26 cellular contexts compared by ENCODE assay signal in genomic region chr2:16671760-16672159, GRCh38. TPM values are rescaled to one million over a fixed set of nuclear protein-coding genes. Genes with fewer than 3 reads are reported as not detected.
DNase-seq lines count a peak whose midpoint lies in the region; ATAC-seq and TF ChIP-seq lines count a peak whose summit lies in the region.
"Had no signal": no experiment of that assay in that cellular context is flagged by ENCODE, and none has a peak within 500 bp of the region (broad histone marks: within the 10 kb centered on the region; RNA-seq: fewer than 3 reads in every experiment).

No MANE protein-coding gene starts in this region.

- H3K27me3 ChIP-seq in IMR-90 (ENCODE audit: control insufficient read depth, insufficient read depth, low read length) (peaks cover 15% of the 10 kb centered on the region; the same call in 1 of the 2 replicates), fibroblast of lung (ENCODE audit: control insufficient read depth, insufficient read depth, low read length) (no peaks in the 10 kb centered on the region), endodermal cell (ENCODE audit: control insufficient read depth, insufficient read depth, low read length, poor library complexity, severe bottlenecking) (peaks cover 28% of the 10 kb centered on the region)

- H3K4me3 Mint-ChIP-seq in Calu3 (ENCODE audit: low read depth, unreplicated experiment) (no peak overlapping the region), endodermal cell (no peak overlapping the region)
- H3K4me3 Mint-ChIP-seq: activated B cell treated with CpG ODN at 0.5 μM for 24 hours; activated CD4-positive, alpha-beta memory T cell treated with anti-CD3 and anti-CD28 coated beads for 36 hours; dendritic cell treated with granulocyte-macrophage colony-stimulating factor and Interleukin-4, amounts not matched to agents 40 ng/mL and 50 ng/mL, for 4 days; H9; stimulated activated effector memory CD8-positive, alpha-beta T cell treated with anti-CD3 and anti-CD28 coated beads, Interleukin-12 subunit alpha, Interleukin-12 subunit beta, amount 100 ng/mL, for 72 hours had no signal

- no peaks in the 10 kb centered on the region for H3K79me1 ChIP-seq in IMR-90 (ENCODE audit: low read depth in 1 of 2, low read length in 2 of 2)

- no peak overlapping the region for H3K23ac ChIP-seq in IMR-90 (ENCODE audit: low read depth, low read length)

- H3K27ac Mint-ChIP-seq in Calu3 (ENCODE audit: unreplicated experiment) = peak overlapping the region; percentile 4
- no peak overlapping the region for H3K27ac Mint-ChIP-seq in endodermal cell
- H3K27ac Mint-ChIP-seq: activated CD4-positive, alpha-beta memory T cell treated with anti-CD3 and anti-CD28 coated beads for 36 hours; dendritic cell treated with granulocyte-macrophage colony-stimulating factor and Interleukin-4, amounts not matched to agents 40 ng/mL and 50 ng/mL, for 4 days; H9; progenitor cell of endocrine pancreas; stimulated activated effector memory CD8-positive, alpha-beta T cell treated with anti-CD3 and anti-CD28 coated beads, Interleukin-12 subunit alpha, Interleukin-12 subunit beta, amount 100 ng/mL, for 72 hours had no signal

- no peak overlapping the region for H2BK15ac ChIP-seq in IMR-90 (ENCODE audit: low read depth, low read length)

- DNase-seq in Calu3 = peak; percentile 45
- DNase-seq in IMR-90 = peak; percentile 27
- peak; percentile 49 for DNase-seq in astrocyte of the spinal cord (ENCODE audit: low read depth, low spot score)
- DNase-seq in fibroblast of lung (ENCODE audit: low read depth in 2 of 2) = peak; percentile 22 to 33
- DNase-seq in endodermal cell = no peak
- DNase-seq: activated B cell treated with CpG ODN at 0.5 μM for 24 hours; activated CD4-positive, alpha-beta memory T cell treated with anti-CD3 and anti-CD28 coated beads for 36 hours; activated effector memory CD4-positive, alpha-beta T cell treated with Interleukin-2 at 50 U/mL for 16 hours; DMS 273 treated with DMSO at 0.1 percent for 48 hours; foreskin melanocyte; GDM1; H9; hypothalamus; islet precursor cell; KG1; NCI-H187; NCI-H774; stimulated activated CD4-positive, alpha-beta T cell treated with anti-CD3 and anti-CD28 coated beads, Interleukin-2, amount 100 ng/mL, for 24 hours; T-helper 2 cell had no signal

- H3K56ac ChIP-seq in IMR-90 (ENCODE audit: extremely low read depth, insufficient read depth, low read length) = no peak overlapping the region

- no peak for TF ChIP-seq RAD21 in IMR-90 (IDR thresholded peaks at IDR 0.05; ENCODE audit: low read length)

- intact Hi-C loops in Calu3 (cut with micrococcal nuclease; ENCODE audit: unreplicated experiment) (no loop called here), IMR-90 (cut with micrococcal nuclease) (no loop called here)

- ATAC-seq in IMR-90 (ENCODE audit: low read depth) (no peak), GM19463 (IDR thresholded peaks at IDR 0.05; ENCODE audit: unreplicated experiment) (no peak), HG02884 (IDR thresholded peaks at IDR 0.05; ENCODE audit: unreplicated experiment) (no peak)
- ATAC-seq: Panc1; stimulated activated effector memory CD8-positive, alpha-beta T cell treated with anti-CD3 and anti-CD28 coated beads, Interleukin-12 subunit alpha, Interleukin-12 subunit beta, amount 100 ng/mL, for 72 hours had no signal

- H3K36me3 ChIP-seq in IMR-90 (ENCODE audit: control insufficient read depth, insufficient read depth, low read length) (no peaks in the 10 kb centered on the region), fibroblast of lung (ENCODE audit: control insufficient read depth, insufficient read depth, low read length) (no peaks in the 10 kb centered on the region), endodermal cell (ENCODE audit: control insufficient read depth, insufficient read depth, low read length) (no peaks in the 10 kb centered on the region)

- dilution Hi-C loops in IMR-90 (cut with HindIII; ENCODE audit: low sequenced_read_pairs, unreplicated experiment) = no loop called here

- H3K9me3 ChIP-seq in IMR-90 (ENCODE audit: control insufficient read depth, insufficient read depth, low read length) (no peaks in the 10 kb centered on the region), fibroblast of lung (ENCODE audit: control insufficient read depth, insufficient read depth, low read depth, low read length) (no peaks in the 10 kb centered on the region), endodermal cell (ENCODE audit: control insufficient read depth, low read length) (no peaks in the 10 kb centered on the region)

- H3K9me1 ChIP-seq in IMR-90 (ENCODE audit: insufficient read depth, low read length) = no peaks in the 10 kb centered on the region

- H3K18ac ChIP-seq in IMR-90 (ENCODE audit: low read depth, low read length) = no peak overlapping the region

- H2AFZ ChIP-seq in IMR-90 (replicated peaks; ENCODE audit: low read length, poor library complexity) (no peak overlapping the region), fibroblast of lung (ENCODE audit: low read length) (no peak overlapping the region)

- BruUV-seq in Calu3 (replicated peaks; lab: Mats Ljungman, UMichigan) (no TSS peak), IMR-90 (replicated peaks; lab: Mats Ljungman, UMichigan) (no TSS peak)

- H2AK9ac ChIP-seq in IMR-90 (replicated peaks; ENCODE audit: low read depth, low read length, poor library complexity) = no peak overlapping the region

- CTCF ChIA-PET in Calu3 (lab: Charles Lee) = interaction anchor here (0.5 kb wide), 1 partner anchor 15 kb away, joined by 3 read pairs; no protein-coding TSS in a partner anchor
- CTCF ChIA-PET in IMR-90 (lab: Yijun Ruan, JAX) = no interaction called here

- H3K9ac ChIP-seq in IMR-90 (ENCODE audit: low read depth, low read length) (no peak overlapping the region), fibroblast of lung (ENCODE audit: insufficient read depth, low read length) (no peak overlapping the region), endodermal cell (ENCODE audit: extremely low read depth, low read length, poor library complexity, severe bottlenecking) (no peak overlapping the region)

- H4K20me1 ChIP-seq in IMR-90 (ENCODE audit: insufficient read depth, low read length) (no peaks in the 10 kb centered on the region), fibroblast of lung (ENCODE audit: control insufficient read depth, extremely low read depth, insufficient read depth, low read length) (no peaks in the 10 kb centered on the region)

- H3K36me3 Mint-ChIP-seq in Calu3 (ENCODE audit: insufficient read depth, unreplicated experiment) = no peaks in the 10 kb centered on the region
- H3K36me3 Mint-ChIP-seq in endodermal cell (ENCODE audit: low read depth) = no peaks in the 10 kb centered on the region
- H3K36me3 Mint-ChIP-seq: activated CD4-positive, alpha-beta memory T cell treated with anti-CD3 and anti-CD28 coated beads for 36 hours; stimulated activated effector memory CD8-positive, alpha-beta T cell treated with anti-CD3 and anti-CD28 coated beads, Interleukin-12 subunit alpha, Interleukin-12 subunit beta, amount 100 ng/mL, for 72 hours had no signal

- H3K9me3 Mint-ChIP-seq in Calu3 (ENCODE audit: low read depth, unreplicated experiment) (peaks cover 2% of the 10 kb centered on the region), endodermal cell (no peaks in the 10 kb centered on the region)
- H3K9me3 Mint-ChIP-seq: activated CD4-positive, alpha-beta memory T cell treated with anti-CD3 and anti-CD28 coated beads for 36 hours; stimulated activated effector memory CD8-positive, alpha-beta T cell treated with anti-CD3 and anti-CD28 coated beads, Interleukin-12 subunit alpha, Interleukin-12 subunit beta, amount 100 ng/mL, for 72 hours had no signal

- H4K8ac ChIP-seq in IMR-90 (ENCODE audit: low read depth in 2 of 2, low read length in 2 of 2) = no peak overlapping the region

- TF ChIP-seq POLR2A in IMR-90 (IDR thresholded peaks at IDR 0.05; ENCODE audit: low read depth, low read length) = no peak

- WGBS in IMR-90 (ENCODE audit: extremely low coverage in 2 of 2, insufficient read length in 1 of 2), 2 experiments = no CpG with 5 or more reads among the region's 1 CpG
- WGBS in endodermal cell (ENCODE audit: insufficient coverage in 1 of 2, insufficient read length in 1 of 2), 2 experiments = 90 to 100% methylated on average over 1 of the region's 1 CpG

- no peak overlapping the region for H2BK120ac ChIP-seq in IMR-90 (ENCODE audit: low read depth, low read length)

- TF ChIP-seq CTCF in Calu3 (IDR thresholded peaks at IDR 0.05; ENCODE audit: unreplicated experiment) (no peak), IMR-90 (conservative IDR thresholded peaks at IDR 0.05; ENCODE audit: low read depth, low read length) (no peak), astrocyte of the spinal cord (IDR thresholded peaks at IDR 0.05; ENCODE audit: low read depth, low read length) (no peak), fibroblast of lung (conservative IDR thresholded peaks at IDR 0.05 in 1 of 2, IDR thresholded peaks at IDR 0.05 in 1 of 2; ENCODE audit: low read depth in 1 of 2, low read length in 2 of 2) (no peak), endodermal cell (conservative IDR thresholded peaks at IDR 0.05) (no peak)

- no peaks in the 10 kb centered on the region for H3K79me2 ChIP-seq in fibroblast of lung (ENCODE audit: control insufficient read depth, insufficient read depth, low read length)

- H3K4me1 ChIP-seq in IMR-90 (ENCODE audit: control insufficient read depth, insufficient read depth, low read length) (no peaks in the 10 kb centered on the region; the same call in 1 of the 2 replicates), fibroblast of lung (ENCODE audit: control insufficient read depth, extremely low read depth, insufficient read depth, low read length) (no peaks in the 10 kb centered on the region), endodermal cell (ENCODE audit: control insufficient read depth, insufficient read depth, low read length) (no peaks in the 10 kb centered on the region)

- H3K27ac ChIP-seq in IMR-90 (ENCODE audit: insufficient read depth, low read length) (no peak overlapping the region), fibroblast of lung (ENCODE audit: insufficient read depth, low read length) (no peak overlapping the region), endodermal cell (ENCODE audit: low read depth, low read length) (no peak overlapping the region)

- H2AK5ac ChIP-seq in IMR-90 (ENCODE audit: low read depth, low read length) = no peak overlapping the region

- in situ Hi-C loops in IMR-90 (cut with MboI; ENCODE audit: low sequenced_read_pairs) (no loop called here), astrocyte of the spinal cord (cut with HindIII; ENCODE audit: low sequenced_read_pairs) (no loop called here)

- POLR2A ChIA-PET in IMR-90 (lab: Charles Lee; ENCODE audit: unreplicated experiment) = no interaction called here

- H3K4me2 ChIP-seq in IMR-90 (ENCODE audit: low read depth, low read length) = no peak overlapping the region
- no peak overlapping the region for H3K4me2 ChIP-seq in fibroblast of lung (ENCODE audit: extremely low read depth, insufficient read depth, low read length)

- H3K27me3 Mint-ChIP-seq in Calu3 (ENCODE audit: unreplicated experiment) (peaks cover 24% of the 10 kb centered on the region), endodermal cell (ENCODE audit: insufficient read depth) (peaks cover 24% of the 10 kb centered on the region)
- H3K27me3 Mint-ChIP-seq: activated B cell treated with CpG ODN at 0.5 μM for 24 hours had no signal

- no peak overlapping the region for H4K91ac ChIP-seq in IMR-90 (ENCODE audit: insufficient read depth, low read depth, low read length)

- no peak overlapping the region for H2BK20ac ChIP-seq in IMR-90 (ENCODE audit: low read depth, low read length)

- no peak overlapping the region for H3K4ac ChIP-seq in IMR-90 (ENCODE audit: low read depth, low read length)

- H2BK5ac ChIP-seq in IMR-90 (ENCODE audit: low read depth, low read length, poor library complexity, severe bottlenecking) = no peak overlapping the region

- H3K14ac ChIP-seq in IMR-90 (replicated peaks; ENCODE audit: low read depth, low read length) = no peak overlapping the region

- H3K4me1 Mint-ChIP-seq in Calu3 (ENCODE audit: low read depth, unreplicated experiment) = peaks cover 11% of the 10 kb centered on the region
- H3K4me1 Mint-ChIP-seq in endodermal cell = no peaks in the 10 kb centered on the region
- H3K4me1 Mint-ChIP-seq: stimulated activated effector memory CD8-positive, alpha-beta T cell treated with anti-CD3 and anti-CD28 coated beads, Interleukin-12 subunit alpha, Interleukin-12 subunit beta, amount 100 ng/mL, for 72 hours had no signal

- no peak overlapping the region for H4K5ac ChIP-seq in IMR-90 (ENCODE audit: low read depth, low read length)

- no peak overlapping the region for H3K4me3 ChIP-seq in IMR-90 (ENCODE audit: insufficient read depth, low read depth, low read length)
- no peak overlapping the region for H3K4me3 ChIP-seq in astrocyte of the spinal cord (ENCODE audit: low read depth, low read length)
- no peak overlapping the region for H3K4me3 ChIP-seq in fibroblast of lung (replicated peaks in 1 of 4; ENCODE audit: control extremely low read depth in 1 of 4, insufficient read depth in 1 of 4, low read depth in 3 of 4, low read length in 4 of 4)
- no peak overlapping the region for H3K4me3 ChIP-seq in endodermal cell (ENCODE audit: low read length)
- H3K4me3 ChIP-seq: lung had no signal

RNA-seq across cellular contexts. Expression of gene CYRIA, which starts 6.1 kb away (rescaled TPM):
- total RNA-seq in Calu3 (2022) (0.19 and 0.22 TPM in 2 replicates), IMR-90 (2012; rRNA removed) (1.7 and 3.8 TPM in 2 replicates), fibroblast of lung (7.4 and 10.2 TPM in 2 replicates), endodermal cell (1 to 10 TPM in 1 of 2 donors, under 1 TPM in 1; 0.86 to 1.4 TPM)
- polyA plus RNA-seq in IMR-90 (2012; rRNA removed) (1.1 and 1.7 TPM in 2 replicates), fibroblast of lung (3.6 and 6.3 TPM in 2 replicates)
- polyA plus RNA-seq in IMR-90 (2012; cell fraction: cytosol; rRNA removed) = 0.36 and 0.37 TPM in 2 replicates
- 0.30 and 3.4 TPM in 2 replicates for polyA plus RNA-seq in IMR-90 (2012; cell fraction: nucleus; rRNA removed; ENCODE audit: low replicate concordance)
- polyA plus RNA-seq in fibroblast of lung (2012) = 3.1 and 4.1 TPM in 2 replicates
- 1.1 TPM in 1 of 2 replicates, not detected in the other for polyA minus RNA-seq in fibroblast of lung (ENCODE audit: low replicate concordance)
- 11.2 TPM for polyA plus RNA-seq in endodermal cell (2013, experiment 1 of 2)
- polyA plus RNA-seq in endodermal cell (2013, experiment 2 of 2) = 10.0 TPM
